ENCODE assay signal across 8 cellular contexts in genomic region chr1:246784621-246785535, GRCh38.
DNase-seq lines count a peak whose midpoint lies in the region; ATAC-seq and TF ChIP-seq lines count a peak whose summit lies in the region.

No MANE protein-coding gene starts in this region.

- H3K36me3 Mint-ChIP-seq in T-helper 17 cell (ENCODE audit: low read depth), result no peaks in the 10 kb centered on the region
- H3K36me3 Mint-ChIP-seq in stimulated activated effector memory CD8-positive, alpha-beta T cell treated with anti-CD3 and anti-CD28 coated beads, Interleukin-12 subunit alpha, Interleukin-12 subunit beta, amount 100 ng/mL, for 72 hours, result no peaks in the 10 kb centered on the region

- H3K27ac Mint-ChIP-seq in T-helper 17 cell, result no peak overlapping the region
- H3K27ac Mint-ChIP-seq in stimulated activated effector memory CD8-positive, alpha-beta T cell treated with anti-CD3 and anti-CD28 coated beads, Interleukin-12 subunit alpha, Interleukin-12 subunit beta, amount 100 ng/mL, for 72 hours, result no peak overlapping the region

- WGBS in prostate gland, result 74% methylated on average over 19 of the region's 19 CpGs

- peaks cover 8% of the 10 kb centered on the region for H3K27me3 Mint-ChIP-seq in T-helper 17 cell

- no peaks in the 10 kb centered on the region for H3K9me3 ChIP-seq in T-helper 17 cell (ENCODE audit: control insufficient read depth, low read length, poor library complexity, severe bottlenecking)
- no peaks in the 10 kb centered on the region for H3K9me3 ChIP-seq in prostate gland

- peak; percentile 60 for ATAC-seq in GM21528 (IDR thresholded peaks at IDR 0.05; ENCODE audit: low FRiP score, unreplicated experiment)
- no peak for ATAC-seq in T-helper 17 cell
- ATAC-seq in stimulated activated effector memory CD8-positive, alpha-beta T cell treated with anti-CD3 and anti-CD28 coated beads, Interleukin-12 subunit alpha, Interleukin-12 subunit beta, amount 100 ng/mL, for 72 hours, result no peak

- H3K4me3 ChIP-seq in prostate gland, result no peak overlapping the region

- H3K4me1 ChIP-seq in prostate gland (replicated peaks), result no peaks in the 10 kb centered on the region

- peak overlapping the region; percentile 43 for H3K4me3 Mint-ChIP-seq in T-helper 17 cell
- H3K4me3 Mint-ChIP-seq in stimulated activated effector memory CD8-positive, alpha-beta T cell treated with anti-CD3 and anti-CD28 coated beads, Interleukin-12 subunit alpha, Interleukin-12 subunit beta, amount 100 ng/mL, for 72 hours, result no peak overlapping the region

- no peak for TF ChIP-seq CTCF in prostate gland (IDR thresholded peaks at IDR 0.05)

- no peaks in the 10 kb centered on the region for H3K36me3 ChIP-seq in prostate gland

- DNase-seq in DMS 273 treated with DMSO at 0.1 percent for 48 hours (lab: John Stamatoyannopoulos, UW) (peak; percentile 37), T-helper 17 cell (no peak), hepatic stellate cell (ENCODE audit: low spot score) (peak; percentile 67), KG1 (lab: John Stamatoyannopoulos, UW) (no peak), 8988T (no peak), prostate gland (ENCODE audit: low spot score) (no peak)
- DNase-seq in stimulated activated effector memory CD8-positive, alpha-beta T cell treated with anti-CD3 and anti-CD28 coated beads, Interleukin-12 subunit alpha, Interleukin-12 subunit beta, amount 100 ng/mL, for 72 hours (ENCODE audit: low spot score in 2 of 2), result no peak

- TF ChIP-seq POLR2A in prostate gland (IDR thresholded peaks at IDR 0.05), result no peak

- no peak overlapping the region for H3K27ac ChIP-seq in prostate gland

- H3K27me3 ChIP-seq in prostate gland (replicated peaks; ENCODE audit: insufficient read depth), result no peaks in the 10 kb centered on the region

- intact Hi-C loops in prostate gland (cut with DNase I), result loop anchor here (10.0 kb wide), 1 partner anchor 180 kb away; no protein-coding TSS in a partner anchor

- no peaks in the 10 kb centered on the region for H3K9me3 Mint-ChIP-seq in stimulated activated effector memory CD8-positive, alpha-beta T cell treated with anti-CD3 and anti-CD28 coated beads, Interleukin-12 subunit alpha, Interleukin-12 subunit beta, amount 100 ng/mL, for 72 hours

- peaks cover 8% of the 10 kb centered on the region for H3K4me1 Mint-ChIP-seq in T-helper 17 cell
- H3K4me1 Mint-ChIP-seq in stimulated activated effector memory CD8-positive, alpha-beta T cell treated with anti-CD3 and anti-CD28 coated beads, Interleukin-12 subunit alpha, Interleukin-12 subunit beta, amount 100 ng/mL, for 72 hours, result no peaks in the 10 kb centered on the region

Comparison
In these comparisons a context has a peak if more than half of its experiments do, and no peak if none do; other contexts are left out.
1. DNase-seq: peak in DMS 273 treated with DMSO at 0.1 percent for 48 hours (single experiment) and hepatic stellate cell (single experiment); none in T-helper 17 cell (0 of 3), KG1 (single experiment), 8988T (single experiment), prostate gland (single experiment) and stimulated activated effector memory CD8-positive, alpha-beta T cell treated with anti-CD3 and anti-CD28 coated beads, Interleukin-12 subunit alpha, Interleukin-12 subunit beta, amount 100 ng/mL, for 72 hours (0 of 2).